ENCODE assay signal across 9 cellular contexts in the genomic region with DNA sequence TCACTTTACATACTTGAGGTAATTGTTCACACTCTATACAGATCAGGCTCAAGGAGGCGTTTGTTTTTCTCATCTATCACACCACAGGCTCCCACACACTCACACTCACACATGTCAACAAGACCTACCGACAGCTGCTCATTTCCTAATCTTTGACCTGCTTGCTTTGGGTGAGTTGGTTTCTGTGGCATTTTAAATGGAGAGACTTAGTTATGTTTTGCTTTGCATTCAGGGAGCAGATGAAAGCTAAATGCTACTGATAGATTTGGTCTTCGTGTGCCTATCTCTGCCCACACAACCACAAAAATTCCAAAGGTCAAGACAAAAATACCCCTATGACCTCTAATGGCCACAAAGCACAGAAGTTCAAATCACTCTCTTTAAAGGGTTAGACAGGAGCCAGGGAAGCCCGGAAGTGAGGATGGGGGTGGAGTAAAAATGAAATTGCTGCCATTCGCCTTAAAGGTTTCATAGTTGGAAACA.
DNase-seq lines count a peak whose midpoint lies in the region; ATAC-seq, FAIRE-seq and TF ChIP-seq lines count a peak whose summit lies in the region.
"Had no signal": no experiment of that assay in that cellular context is flagged by ENCODE, and none has a peak within 500 bp of the region (broad histone marks: within the 10 kb centered on the region; RNA-seq: fewer than 3 reads in every experiment).

No MANE protein-coding gene starts in this region.

- no peaks in the 10 kb centered on the region for H3K9me2 ChIP-seq in hepatocyte (replicated peaks; ENCODE audit: insufficient read depth)

- H3K4me3 ChIP-seq in GM12878 (no peak overlapping the region), hepatocyte (no peak overlapping the region)

- FAIRE-seq in GM12878 (lab: Jason Lieb, UNC) = no peak

- H2AFZ ChIP-seq in GM12878 (ENCODE audit: control insufficient read depth, low read depth, low read length) = peak overlapping the region; percentile 25; the same call in 1 of the 2 replicates
- no peak overlapping the region for H2AFZ ChIP-seq in hepatocyte

- RAD21 ChIA-PET in GM12878 (lab: Charles Lee; ENCODE audit: unreplicated experiment) = interaction anchor here (1.0 to 1.5 kb wide), 4 partner anchors 20 to 165 kb away, joined by 3 to 4 read pairs (median 4); no protein-coding TSS in a partner anchor

- peaks cover 10% of the 10 kb centered on the region; the same call in 1 of the 2 replicates for H3K4me1 ChIP-seq in GM12878 (ENCODE audit: control insufficient read depth, insufficient read depth, low read length)
- no peaks in the 10 kb centered on the region for H3K4me1 ChIP-seq in hepatocyte (ENCODE audit: insufficient read depth)

- intact Hi-C loops in GM12878 (cut with micrococcal nuclease; ENCODE audit: unreplicated experiment) = loop anchor here (2.0 kb wide), 1 partner anchor 19 kb away; no protein-coding TSS in a partner anchor

- DNase-seq in GM12878 (ENCODE audit: low read depth, low spot score) (peak; percentile 71), NCI-H2029 treated with DMSO at 0.1 percent for 48 hours (lab: John Stamatoyannopoulos, UW) (no peak), NCI-H524 treated with DMSO at 0.1 percent for 48 hours (lab: John Stamatoyannopoulos, UW) (no peak), globus pallidus (ENCODE audit: low spot score) (no peak), hepatocyte (ENCODE audit: low spot score) (no peak)
- DNase-seq: IMR-90 had no signal

- no peaks in the 10 kb centered on the region for H3K27me3 ChIP-seq in GM12878 (replicated peaks in 1 of 2; ENCODE audit: control insufficient read depth in 2 of 2, insufficient read depth in 2 of 2, low read length in 1 of 2)
- H3K27me3 ChIP-seq in hepatocyte = no peaks in the 10 kb centered on the region

- CTCF ChIA-PET in GM12878 (lab: Yijun Ruan, JAX) = interaction anchor here (0.9 to 2.6 kb wide), 7 partner anchors 9 to 85 kb away, joined by 3 to 11 read pairs (median 4); no protein-coding TSS in a partner anchor

- 1% methylated on average over 5 of the region's 5 CpGs for WGBS in GM12878 (ENCODE audit: insufficient coverage, insufficient replicate concordance, low lambda C conversion rate, missing lambda C conversion rate)
- 30% methylated on average over 5 of the region's 5 CpGs for WGBS in hepatocyte (ENCODE audit: low lambda C conversion rate, missing lambda C conversion rate)

- SMC1A ChIA-PET in GM12878 (lab: Charles Lee; ENCODE audit: uncharacterized antibody, unreplicated experiment) = interaction anchor here (0.7 to 3.9 kb wide), 8 partner anchors 16 to 207 kb away, joined by 4 to 26 read pairs (median 4); no protein-coding TSS in a partner anchor

- in situ Hi-C loops in GM12878 (cut with MboI) = no loop called here

- BruUV-seq in GM12878 (replicated peaks; lab: Mats Ljungman, UMichigan) = no TSS peak

- no peaks in the 10 kb centered on the region for H3K36me3 ChIP-seq in GM12878 (ENCODE audit: control insufficient read depth in 2 of 2, insufficient read depth in 2 of 2, low read length in 1 of 2)
- no peaks in the 10 kb centered on the region for H3K36me3 ChIP-seq in hepatocyte (replicated peaks; ENCODE audit: insufficient read depth, low read depth)

- POLR2A ChIA-PET in GM12878 (lab: Charles Lee) = interaction anchor here (1.8 kb wide), 1 partner anchor 17 kb away, joined by 4 read pairs; no protein-coding TSS in a partner anchor

- H3K27ac ChIP-seq in GM12878 (ENCODE audit: control insufficient read depth, insufficient read depth) (peak overlapping the region; percentile 46), hepatocyte (no peak overlapping the region)

- H4K20me1 ChIP-seq in GM12878 (ENCODE audit: control insufficient read depth, insufficient read depth) = no peaks in the 10 kb centered on the region
- H4K20me1 ChIP-seq in hepatocyte (ENCODE audit: insufficient read depth, poor library complexity, severe bottlenecking) = no peaks in the 10 kb centered on the region

- TF ChIP-seq RAD21 in GM12878 (IDR thresholded peaks at IDR 0.05; ENCODE audit: insufficient read depth, low read depth, low read length) = no peak

- TF ChIP-seq POLR2A in GM12878 (IDR thresholded peaks at IDR 0.05; ENCODE audit: low read depth, low read length) = no peak

- TF ChIP-seq CTCF in GM12878 (IDR thresholded peaks at IDR 0.05 in 2 of 3, conservative IDR thresholded peaks at IDR 0.05 in 1 of 3; ENCODE audit: control insufficient read depth in 2 of 3, extremely low read depth in 1 of 3, insufficient read depth in 1 of 3, low read depth in 3 of 3, low read length in 3 of 3) (no peak), hepatocyte (IDR thresholded peaks at IDR 0.05; ENCODE audit: poor library complexity) (no peak)

- peak; percentile 81 to 88; a peak in 3 of 4 replicates for TF ChIP-seq EP300 in GM12878 (IDR thresholded peaks at IDR 0.05; ENCODE audit: borderline replicate concordance in 1 of 2, control insufficient read depth in 1 of 2, low read depth in 2 of 2, low read length in 2 of 2)

- ATAC-seq in GM18499 (IDR thresholded peaks at IDR 0.05; ENCODE audit: insufficient read depth, unreplicated experiment) = peak; percentile 70
- peak; percentile 51 for ATAC-seq in GM19468 (IDR thresholded peaks at IDR 0.05; ENCODE audit: extremely low read depth, unreplicated experiment)
- ATAC-seq in HG03342 (IDR thresholded peaks at IDR 0.05; ENCODE audit: unreplicated experiment) = peak; percentile 54
- ATAC-seq in GM12878 = peak; percentile 93

- H3K79me2 ChIP-seq in GM12878 (ENCODE audit: control insufficient read depth, insufficient read depth, low read length) (no peaks in the 10 kb centered on the region), hepatocyte (no peaks in the 10 kb centered on the region)

- H3K4me2 ChIP-seq in GM12878 (ENCODE audit: control insufficient read depth, insufficient read depth) (peak overlapping the region; percentile 53), hepatocyte (no peak overlapping the region)

- H3K9ac ChIP-seq in GM12878 (ENCODE audit: control insufficient read depth, insufficient read depth, low read length) = no peak overlapping the region

- H3K9me3 ChIP-seq in GM12878 (replicated peaks; ENCODE audit: control insufficient read depth, insufficient read depth, low read length) = no peaks in the 10 kb centered on the region
- H3K9me3 ChIP-seq in hepatocyte (ENCODE audit: low read depth) = no peaks in the 10 kb centered on the region

TF ChIP-seq in GM12878, 131 proteins besides CTCF, POLR2A, EP300 and RAD21 (continues in another document):
- TF ChIP-seq MEF2B (IDR thresholded peaks at IDR 0.05; ENCODE audit: partially characterized antibody, poor library complexity, severe bottlenecking) = peak; percentile 86
- peak; percentile 68 for TF ChIP-seq NR2C1 (IDR thresholded peaks at IDR 0.05)
- no peak for TF ChIP-seq ZZZ3 (IDR thresholded peaks at IDR 0.05; ENCODE audit: control insufficient read depth, insufficient read length, low read depth)
- TF ChIP-seq RBBP5 (conservative IDR thresholded peaks at IDR 0.05) = no peak
- peak; percentile 54; the same call in 1 of the 2 replicates for TF ChIP-seq BMI1 (IDR thresholded peaks at IDR 0.05; ENCODE audit: borderline replicate concordance)
- TF ChIP-seq CHD2 (IDR thresholded peaks at IDR 0.05; ENCODE audit: borderline replicate concordance, low read depth, low read length) = 0 out of 2 replicates have a peak, but pooled peaks have one; percentile 35
- no peak for TF ChIP-seq ZSCAN29 (IDR thresholded peaks at IDR 0.05)
- peak; percentile 55; the same call in 1 of the 2 replicates for TF ChIP-seq ZNF217 (IDR thresholded peaks at IDR 0.05)
- peak; percentile 64; the same call in 1 of the 2 replicates for TF ChIP-seq FOXM1 (IDR thresholded peaks at IDR 0.05; ENCODE audit: low read depth, low read length)
- TF ChIP-seq SUPT20H (IDR thresholded peaks at IDR 0.05; ENCODE audit: borderline replicate concordance, control insufficient read depth, low read depth, low read length) = no peak
- peak; percentile 88 for TF ChIP-seq TCF12 (IDR thresholded peaks at IDR 0.05; ENCODE audit: low read depth, low read length)
- peak; percentile 56; the same call in 1 of the 2 replicates for TF ChIP-seq EED (IDR thresholded peaks at IDR 0.05; ENCODE audit: low read depth)
- no peak for TF ChIP-seq ZNF207 (IDR thresholded peaks at IDR 0.05; ENCODE audit: borderline replicate concordance)
- no peak for TF ChIP-seq CHD1 (IDR thresholded peaks at IDR 0.05; ENCODE audit: low read depth, low read length)
- no peak for TF ChIP-seq NFYA (IDR thresholded peaks at IDR 0.05; ENCODE audit: borderline replicate concordance, low read depth, low read length)
- peak; percentile 37; the same call in 1 of the 3 replicates for TF ChIP-seq POU2F2 (IDR thresholded peaks at IDR 0.05; ENCODE audit: borderline replicate concordance, low read depth, low read length)
- peak; percentile 93 for TF ChIP-seq MTA2 (IDR thresholded peaks at IDR 0.05; ENCODE audit: low read depth)
- peak; percentile 60; the same call in 1 of the 2 replicates for TF ChIP-seq TBL1XR1 (IDR thresholded peaks at IDR 0.05; ENCODE audit: low read depth, low read length)
- peak; percentile 23; the same call in 1 of the 2 replicates for TF ChIP-seq IRF4 (IDR thresholded peaks at IDR 0.05; ENCODE audit: low read depth, low read length)
